ENCODE assay signal across 1 cellular context in the genomic region with DNA sequence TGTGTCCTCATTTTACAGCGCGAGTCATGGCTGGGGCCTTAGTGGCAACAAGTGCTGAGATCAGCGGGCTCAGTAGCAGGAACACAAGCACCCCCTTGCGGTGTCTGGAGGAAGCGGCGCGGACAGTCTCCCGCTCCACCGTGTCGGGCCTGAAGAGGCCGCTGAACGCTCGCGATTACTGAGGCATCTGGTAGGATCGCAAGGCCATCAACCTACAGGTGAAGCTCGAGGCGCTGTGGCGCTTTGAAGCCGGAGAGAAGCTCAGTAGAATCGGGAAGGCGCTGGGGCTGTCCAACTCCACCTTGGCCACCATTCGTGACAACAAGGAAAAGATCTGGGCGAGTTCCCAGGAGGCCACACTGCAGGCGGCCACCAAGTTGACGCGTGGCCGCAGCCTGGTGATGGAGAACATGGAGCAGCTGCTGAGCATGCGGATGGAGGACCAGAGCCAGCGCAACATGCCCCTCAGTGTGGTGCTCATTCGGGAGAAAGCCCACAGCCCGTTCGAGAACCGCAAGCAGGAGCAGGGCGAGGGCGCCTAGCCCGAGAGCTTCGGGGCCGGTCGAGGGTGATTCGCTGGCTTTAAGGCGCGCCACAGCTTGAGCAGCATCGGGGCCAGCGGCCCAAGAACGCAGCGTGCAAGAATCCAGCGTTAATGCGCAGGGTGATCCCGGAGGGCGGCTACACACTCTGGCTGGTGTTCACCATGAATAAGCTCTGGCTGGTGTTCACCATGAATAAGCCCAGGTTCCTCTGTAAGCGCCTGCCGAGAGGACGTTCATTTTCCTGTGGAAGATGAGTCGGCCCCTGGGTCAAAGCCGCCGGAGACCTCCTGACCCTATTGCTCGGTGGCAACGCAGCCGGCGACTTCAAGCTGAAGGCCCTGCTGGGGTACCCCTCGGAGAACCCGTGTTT.
TF ChIP-seq lines count a peak whose summit lies in the region.

No MANE protein-coding gene starts in this region.

TF ChIP-seq in K562, 482 proteins besides CTCF, POLR2A, EP300 and RAD21 (continued from another document and continues in another):
- TF ChIP-seq, protein P1, sequence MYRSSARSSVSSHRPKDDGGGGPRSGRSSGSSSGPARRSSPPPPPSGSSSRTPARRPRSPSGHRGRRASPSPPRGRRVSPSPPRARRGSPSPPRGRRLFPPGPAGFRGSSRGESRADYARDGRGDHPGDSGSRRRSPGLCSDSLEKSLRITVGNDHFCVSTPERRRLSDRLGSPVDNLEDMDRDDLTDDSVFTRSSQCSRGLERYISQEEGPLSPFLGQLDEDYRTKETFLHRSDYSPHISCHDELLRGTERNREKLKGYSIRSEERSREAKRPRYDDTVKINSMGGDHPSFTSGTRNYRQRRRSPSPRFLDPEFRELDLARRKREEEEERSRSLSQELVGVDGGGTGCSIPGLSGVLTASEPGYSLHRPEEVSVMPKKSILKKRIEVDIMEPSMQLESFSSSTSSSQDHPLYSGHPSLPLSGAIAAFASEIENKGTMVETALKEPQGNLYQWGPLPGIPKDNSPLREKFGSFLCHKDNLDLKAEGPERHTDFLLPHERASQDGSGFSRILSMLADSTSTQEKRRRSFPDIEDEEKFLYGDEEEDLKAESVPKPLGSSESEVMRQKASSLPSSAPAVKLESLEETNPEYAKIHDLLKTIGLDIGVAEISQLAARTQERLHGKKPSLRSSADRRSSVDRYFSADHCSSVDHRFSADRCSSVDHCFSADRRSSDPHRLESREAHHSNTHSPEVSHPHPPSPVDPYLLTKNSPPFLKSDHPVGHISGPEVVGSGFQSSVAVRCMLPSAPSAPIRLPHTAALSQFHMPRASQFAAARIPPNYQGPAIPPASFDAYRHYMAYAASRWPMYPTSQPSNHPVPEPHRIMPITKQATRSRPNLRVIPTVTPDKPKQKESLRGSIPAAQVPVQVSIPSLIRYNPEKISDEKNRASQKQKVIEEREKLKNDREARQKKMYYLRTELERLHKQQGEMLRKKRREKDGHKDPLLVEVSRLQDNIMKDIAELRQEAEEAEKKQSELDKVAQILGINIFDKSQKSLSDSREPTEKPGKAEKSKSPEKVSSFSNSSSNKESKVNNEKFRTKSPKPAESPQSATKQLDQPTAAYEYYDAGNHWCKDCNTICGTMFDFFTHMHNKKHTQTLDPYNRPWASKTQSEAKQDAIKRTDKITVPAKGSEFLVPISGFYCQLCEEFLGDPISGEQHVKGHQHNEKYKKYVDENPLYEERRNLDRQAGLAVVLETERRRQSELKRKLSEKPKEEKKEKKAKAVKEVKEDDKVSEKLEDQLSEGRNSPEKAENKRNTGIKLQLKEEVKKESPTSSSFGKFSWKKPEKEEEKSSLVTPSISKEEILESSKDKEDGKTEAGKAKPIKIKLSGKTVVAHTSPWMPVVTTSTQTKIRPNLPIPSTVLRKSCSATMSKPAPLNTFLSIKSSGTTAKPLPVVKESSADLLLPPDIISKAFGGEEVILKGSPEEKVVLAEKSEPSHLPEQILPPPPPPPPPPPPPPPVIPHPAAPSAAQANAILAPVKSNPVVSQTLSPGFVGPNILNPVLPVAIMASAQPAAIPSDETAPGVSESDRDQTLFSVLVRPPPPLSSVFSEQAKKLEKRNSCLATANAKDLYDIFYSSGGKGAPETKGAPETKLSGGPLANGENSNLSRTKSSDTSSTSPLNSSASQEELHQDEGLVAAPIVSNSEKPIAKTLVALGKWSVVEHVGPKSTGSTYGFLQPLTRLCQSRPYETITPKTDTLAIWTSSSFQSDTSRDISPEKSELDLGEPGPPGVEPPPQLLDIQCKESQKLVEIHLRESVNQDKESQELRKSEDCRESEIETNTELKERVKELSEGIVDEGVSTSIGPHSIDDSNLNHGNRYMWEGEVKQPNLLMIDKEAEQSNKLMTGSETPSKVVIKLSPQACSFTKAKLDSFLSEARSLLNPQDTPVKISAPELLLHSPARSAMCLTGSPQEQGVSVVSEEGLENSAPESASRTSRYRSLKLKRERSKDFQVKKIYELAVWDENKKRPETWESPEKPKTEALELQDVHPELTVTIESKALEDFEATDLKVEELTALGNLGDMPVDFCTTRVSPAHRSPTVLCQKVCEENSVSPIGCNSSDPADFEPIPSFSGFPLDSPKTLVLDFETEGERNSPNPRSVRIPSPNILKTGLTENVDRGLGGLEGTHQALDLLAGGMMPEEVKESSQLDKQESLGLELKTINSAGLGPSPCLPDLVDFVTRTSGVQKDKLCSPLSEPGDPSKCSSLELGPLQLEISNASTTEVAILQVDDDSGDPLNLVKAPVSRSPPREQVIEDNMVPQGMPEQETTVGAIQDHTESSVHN (IDR thresholded peaks at IDR 0.05; ENCODE audit: borderline replicate concordance in 1 of 2, low read depth in 1 of 2): no peak
- TF ChIP-seq, protein P2, sequence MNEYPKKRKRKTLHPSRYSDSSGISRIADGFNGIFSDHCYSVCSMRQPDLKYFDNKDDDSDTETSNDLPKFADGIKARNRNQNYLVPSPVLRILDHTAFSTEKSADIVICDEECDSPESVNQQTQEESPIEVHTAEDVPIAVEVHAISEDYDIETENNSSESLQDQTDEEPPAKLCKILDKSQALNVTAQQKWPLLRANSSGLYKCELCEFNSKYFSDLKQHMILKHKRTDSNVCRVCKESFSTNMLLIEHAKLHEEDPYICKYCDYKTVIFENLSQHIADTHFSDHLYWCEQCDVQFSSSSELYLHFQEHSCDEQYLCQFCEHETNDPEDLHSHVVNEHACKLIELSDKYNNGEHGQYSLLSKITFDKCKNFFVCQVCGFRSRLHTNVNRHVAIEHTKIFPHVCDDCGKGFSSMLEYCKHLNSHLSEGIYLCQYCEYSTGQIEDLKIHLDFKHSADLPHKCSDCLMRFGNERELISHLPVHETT (CRISPR knock-in tag; conservative IDR thresholded peaks at IDR 0.05 in 1 of 2, IDR thresholded peaks at IDR 0.05 in 1 of 2): peak in 1 of 2 experiments; percentile 48; a peak in 1 of 4 replicates
- TF ChIP-seq L3MBTL2 (IDR thresholded peaks at IDR 0.05): peak; percentile 95
- TF ChIP-seq RBM15 (IDR thresholded peaks at IDR 0.05; ENCODE audit: insufficient read depth, low read length): no peak
- no peak for TF ChIP-seq BRCA1 (IDR thresholded peaks at IDR 0.05)
- no peak for TF ChIP-seq BRCA1 (CRISPR knock-in tag; IDR thresholded peaks at IDR 0.05)
- TF ChIP-seq, protein P3, sequence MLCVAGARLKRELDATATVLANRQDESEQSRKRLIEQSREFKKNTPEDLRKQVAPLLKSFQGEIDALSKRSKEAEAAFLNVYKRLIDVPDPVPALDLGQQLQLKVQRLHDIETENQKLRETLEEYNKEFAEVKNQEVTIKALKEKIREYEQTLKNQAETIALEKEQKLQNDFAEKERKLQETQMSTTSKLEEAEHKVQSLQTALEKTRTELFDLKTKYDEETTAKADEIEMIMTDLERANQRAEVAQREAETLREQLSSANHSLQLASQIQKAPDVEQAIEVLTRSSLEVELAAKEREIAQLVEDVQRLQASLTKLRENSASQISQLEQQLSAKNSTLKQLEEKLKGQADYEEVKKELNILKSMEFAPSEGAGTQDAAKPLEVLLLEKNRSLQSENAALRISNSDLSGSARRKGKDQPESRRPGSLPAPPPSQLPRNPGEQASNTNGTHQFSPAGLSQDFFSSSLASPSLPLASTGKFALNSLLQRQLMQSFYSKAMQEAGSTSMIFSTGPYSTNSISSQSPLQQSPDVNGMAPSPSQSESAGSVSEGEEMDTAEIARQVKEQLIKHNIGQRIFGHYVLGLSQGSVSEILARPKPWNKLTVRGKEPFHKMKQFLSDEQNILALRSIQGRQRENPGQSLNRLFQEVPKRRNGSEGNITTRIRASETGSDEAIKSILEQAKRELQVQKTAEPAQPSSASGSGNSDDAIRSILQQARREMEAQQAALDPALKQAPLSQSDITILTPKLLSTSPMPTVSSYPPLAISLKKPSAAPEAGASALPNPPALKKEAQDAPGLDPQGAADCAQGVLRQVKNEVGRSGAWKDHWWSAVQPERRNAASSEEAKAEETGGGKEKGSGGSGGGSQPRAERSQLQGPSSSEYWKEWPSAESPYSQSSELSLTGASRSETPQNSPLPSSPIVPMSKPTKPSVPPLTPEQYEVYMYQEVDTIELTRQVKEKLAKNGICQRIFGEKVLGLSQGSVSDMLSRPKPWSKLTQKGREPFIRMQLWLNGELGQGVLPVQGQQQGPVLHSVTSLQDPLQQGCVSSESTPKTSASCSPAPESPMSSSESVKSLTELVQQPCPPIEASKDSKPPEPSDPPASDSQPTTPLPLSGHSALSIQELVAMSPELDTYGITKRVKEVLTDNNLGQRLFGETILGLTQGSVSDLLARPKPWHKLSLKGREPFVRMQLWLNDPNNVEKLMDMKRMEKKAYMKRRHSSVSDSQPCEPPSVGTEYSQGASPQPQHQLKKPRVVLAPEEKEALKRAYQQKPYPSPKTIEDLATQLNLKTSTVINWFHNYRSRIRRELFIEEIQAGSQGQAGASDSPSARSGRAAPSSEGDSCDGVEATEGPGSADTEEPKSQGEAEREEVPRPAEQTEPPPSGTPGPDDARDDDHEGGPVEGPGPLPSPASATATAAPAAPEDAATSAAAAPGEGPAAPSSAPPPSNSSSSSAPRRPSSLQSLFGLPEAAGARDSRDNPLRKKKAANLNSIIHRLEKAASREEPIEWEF (CRISPR knock-in tag; IDR thresholded peaks at IDR 0.05): no peak
- no peak for TF ChIP-seq PYGO2 (tag; IDR thresholded peaks at IDR 0.05)
- no peak for TF ChIP-seq SIRT6 (IDR thresholded peaks at IDR 0.05; ENCODE audit: low read depth, low read length)
- peak; percentile 78 for TF ChIP-seq MYC (IDR thresholded peaks at IDR 0.05; ENCODE audit: low read depth, low read length)
- TF ChIP-seq MYC (CRISPR knock-in tag; IDR thresholded peaks at IDR 0.05; ENCODE audit: borderline replicate concordance, low read depth): no peak
- TF ChIP-seq HDAC1 (IDR thresholded peaks at IDR 0.05): no peak
- TF ChIP-seq, protein P4, sequence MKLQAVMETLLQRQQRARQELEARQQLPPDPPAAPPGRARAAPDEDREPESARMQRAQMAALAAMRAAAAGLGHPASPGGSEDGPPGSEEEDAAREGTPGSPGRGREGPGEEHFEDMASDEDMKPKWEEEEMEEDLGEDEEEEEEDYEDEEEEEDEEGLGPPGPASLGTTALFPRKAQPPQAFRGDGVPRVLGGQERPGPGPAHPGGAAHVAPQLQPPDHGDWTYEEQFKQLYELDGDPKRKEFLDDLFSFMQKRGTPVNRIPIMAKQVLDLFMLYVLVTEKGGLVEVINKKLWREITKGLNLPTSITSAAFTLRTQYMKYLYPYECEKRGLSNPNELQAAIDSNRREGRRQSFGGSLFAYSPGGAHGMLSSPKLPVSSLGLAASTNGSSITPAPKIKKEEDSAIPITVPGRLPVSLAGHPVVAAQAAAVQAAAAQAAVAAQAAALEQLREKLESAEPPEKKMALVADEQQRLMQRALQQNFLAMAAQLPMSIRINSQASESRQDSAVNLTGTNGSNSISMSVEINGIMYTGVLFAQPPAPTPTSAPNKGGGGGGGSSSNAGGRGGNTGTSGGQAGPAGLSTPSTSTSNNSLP (IDR thresholded peaks at IDR 0.05; ENCODE audit: borderline replicate concordance, low read depth, low read length): peak; percentile 60; the same call in 1 of the 2 replicates
- peak in 1 of 2 experiments; percentile 76; a peak in 2 of 4 replicates for TF ChIP-seq TBL1XR1 (IDR thresholded peaks at IDR 0.05; ENCODE audit: low read length in 2 of 2)
- TF ChIP-seq ZNF316 (IDR thresholded peaks at IDR 0.05): peak; percentile 73
- TF ChIP-seq BACH1 (tag; IDR thresholded peaks at IDR 0.05): no peak
- TF ChIP-seq ZFX (CRISPR knock-in tag; IDR thresholded peaks at IDR 0.05): peak; percentile 87
- TF ChIP-seq KLF16 (IDR thresholded peaks at IDR 0.05): peak; percentile 80
- peak; percentile 51; the same call in 1 of the 2 replicates for TF ChIP-seq SMARCA4 (IDR thresholded peaks at IDR 0.05)
- TF ChIP-seq TEAD1 (CRISPR knock-in tag; IDR thresholded peaks at IDR 0.05): 0 out of 4 replicates have a peak, but pooled peaks of 1 of the 2 experiments have one; percentile 19
- TF ChIP-seq FOXJ2 (tag; IDR thresholded peaks at IDR 0.05): no peak
- no peak for TF ChIP-seq ZBED1 (IDR thresholded peaks at IDR 0.05)
- peak; percentile 60 for TF ChIP-seq DACH1 (IDR thresholded peaks at IDR 0.05; ENCODE audit: partially characterized antibody)
- no peak for TF ChIP-seq RFX1 (IDR thresholded peaks at IDR 0.05)
- TF ChIP-seq ZNF217 (CRISPR knock-in tag; IDR thresholded peaks at IDR 0.05): no peak
- no peak for TF ChIP-seq SPI1 (IDR thresholded peaks at IDR 0.05; ENCODE audit: borderline replicate concordance, low read depth, low read length)
- TF ChIP-seq ZNF143 (CRISPR knock-in tag; IDR thresholded peaks at IDR 0.05): peak; percentile 56; the same call in 1 of the 2 replicates
- no peak for TF ChIP-seq FOS (IDR thresholded peaks at IDR 0.05; ENCODE audit: extremely low read depth, insufficient read length)
- TF ChIP-seq NR2F6 (CRISPR knock-in tag; IDR thresholded peaks at IDR 0.05): no peak
- no peak for TF ChIP-seq SMAD2 (IDR thresholded peaks at IDR 0.05; ENCODE audit: low read depth, low read length)
